ENCODE assay signal across 11 cellular contexts in genomic region chr2:222333397-222333796, GRCh38. TPM values are rescaled to one million over a fixed set of nuclear protein-coding genes. Genes with fewer than 3 reads are reported as not detected.
"Had no signal": no experiment of that assay in that cellular context is flagged by ENCODE, and none has a peak within 500 bp of the region (broad histone marks: within the 10 kb centered on the region; RNA-seq: fewer than 3 reads in every experiment).

No MANE protein-coding gene starts in this region.

- H3K36me3 ChIP-seq: HAP-1 had no signal

- H3K4me1 Mint-ChIP-seq: GM23338 had no signal

- H3K4me1 ChIP-seq: HAP-1 had no signal

- H3K27ac Mint-ChIP-seq: GM23338, H9, HFFc6 had no signal

- H3K9ac ChIP-seq: GM23248 had no signal

- H3K4me2 ChIP-seq: GM23338 had no signal

- FAIRE-seq: H1, H54 had no signal

- DNase-seq: GM23248, GOT3, H7, H9, HCEC 1CT, HFFc6 had no signal

- H3K4me3 Mint-ChIP-seq: GM23338, H9, HFFc6 had no signal

- ATAC-seq: GM23338, HCT116 had no signal

- H3K4me3 ChIP-seq: GM23248, GM23338, HAP-1 had no signal

- H2AFZ ChIP-seq: GM23248 had no signal

- H3K9me3 ChIP-seq: HAP-1 had no signal

- H3K27ac ChIP-seq: GM23248 had no signal

RNA-seq across cellular contexts. Expression of gene PAX3, which starts 34.6 kb away (rescaled TPM):
- total RNA-seq: GM23248, GM23338, H1, H7, H9 had no signal
- polyA plus RNA-seq: GM23248, GM23338 had no signal
